Comparison of ENCODE assay signal across 25 cellular contexts in genomic region chr13:34751044-34751443, GRCh38.
A peak's percentile ranks its signal among the peaks of the same experiment; 100 is the strongest.
DNase-seq lines count a peak whose midpoint lies in the region; ATAC-seq, FAIRE-seq and TF ChIP-seq lines count a peak whose summit lies in the region.
"Had no signal": no experiment of that assay in that cellular context is flagged by ENCODE, and none has a peak within 500 bp of the region (broad histone marks: within the 10 kb centered on the region; RNA-seq: fewer than 3 reads in every experiment).

No MANE protein-coding gene starts in this region.

- peaks cover 20% of the 10 kb centered on the region for H3K9me3 ChIP-seq in BLaER1
- H3K9me3 ChIP-seq: esophagus muscularis mucosa, gastrocnemius medialis, SJSA1 had no signal

- FAIRE-seq in frontal cortex (lab: Jason Lieb, UNC), result no peak
- FAIRE-seq: TTC549 had no signal

- H3K27me3 ChIP-seq in BLaER1, result no peaks in the 10 kb centered on the region
- H3K27me3 ChIP-seq: esophagus muscularis mucosa, gastrocnemius medialis, SJSA1 had no signal

- TF ChIP-seq CTCF in glutamatergic neuron (IDR thresholded peaks at IDR 0.05; ENCODE audit: partially characterized antibody, unreplicated experiment), result no peak

- no peaks in the 10 kb centered on the region for H4K20me1 ChIP-seq in BLaER1

- H3K36me3 Mint-ChIP-seq in glutamatergic neuron (ENCODE audit: unreplicated experiment) (no peaks in the 10 kb centered on the region), immature natural killer cell (no peaks in the 10 kb centered on the region)
- H3K36me3 Mint-ChIP-seq: activated naive CD4-positive, alpha-beta T cell treated with anti-CD3 and anti-CD28 coated beads, Interleukin-2, amount 50 U/mL, for 72 hours; memory B cell had no signal

- peak overlapping the region; percentile 87 for H3K4me3 Mint-ChIP-seq in glutamatergic neuron (ENCODE audit: unreplicated experiment)
- no peak overlapping the region for H3K4me3 Mint-ChIP-seq in immature natural killer cell
- H3K4me3 Mint-ChIP-seq: activated CD4-positive, alpha-beta memory T cell treated with anti-CD3 and anti-CD28 coated beads, Interleukin-2, amount 10 ng/mL, durations not matched to agents 7 days and 5 days; CD4-positive, alpha-beta T cell; effector memory CD8-positive, alpha-beta T cell; memory B cell had no signal

- peaks cover 48% of the 10 kb centered on the region for H3K4me1 ChIP-seq in BLaER1
- H3K4me1 ChIP-seq: SJSA1 had no signal

- ATAC-seq in GM19395 (IDR thresholded peaks at IDR 0.05; ENCODE audit: unreplicated experiment) (peak; percentile 25), HG03342 (IDR thresholded peaks at IDR 0.05; ENCODE audit: unreplicated experiment) (peak; percentile 34), GM21447 (IDR thresholded peaks at IDR 0.05; ENCODE audit: unreplicated experiment) (no peak)
- ATAC-seq: activated CD4-positive, CD25-positive, alpha-beta regulatory T cell treated with anti-CD3 and anti-CD28 coated beads, Interleukin-2, amount 50 U/mL, for 24 hours; activated naive CD4-positive, alpha-beta T cell treated with anti-CD3 and anti-CD28 coated beads, Interleukin-2, amount 50 U/mL, for 72 hours; effector memory CD8-positive, alpha-beta T cell; gastrocnemius medialis; stimulated activated naive CD8-positive, alpha-beta T cell treated with anti-CD3 and anti-CD28 coated beads, Interleukin-15, Interleukin-2, amounts not matched to agents 100 U/mL and 50 U/mL, for 24 hours had no signal

- H3K27ac Mint-ChIP-seq in glutamatergic neuron (ENCODE audit: unreplicated experiment), result no peak overlapping the region
- H3K27ac Mint-ChIP-seq in immature natural killer cell, result no peak overlapping the region
- H3K27ac Mint-ChIP-seq: activated CD4-positive, alpha-beta memory T cell treated with anti-CD3 and anti-CD28 coated beads, Interleukin-2, amount 10 ng/mL, durations not matched to agents 7 days and 5 days; activated naive CD4-positive, alpha-beta T cell treated with anti-CD3 and anti-CD28 coated beads, Interleukin-2, amount 50 U/mL, for 72 hours; CD4-positive, alpha-beta T cell; effector memory CD8-positive, alpha-beta T cell; memory B cell had no signal

- peak overlapping the region; percentile 56 for H3K4me2 ChIP-seq in BLaER1
- H3K4me2 ChIP-seq: KMS-11 had no signal

- H3K27me3 Mint-ChIP-seq in glutamatergic neuron (ENCODE audit: unreplicated experiment), result no peaks in the 10 kb centered on the region
- peaks cover 0 to 1% (median 0%) of the 10 kb centered on the region in 3 donors for H3K27me3 Mint-ChIP-seq in immature natural killer cell (ENCODE audit: low read depth in 3 of 3)
- H3K27me3 Mint-ChIP-seq: activated CD4-positive, alpha-beta memory T cell treated with anti-CD3 and anti-CD28 coated beads, Interleukin-2, amount 10 ng/mL, durations not matched to agents 7 days and 5 days; effector memory CD8-positive, alpha-beta T cell had no signal

- H3K27ac ChIP-seq in BLaER1, result no peak overlapping the region
- H3K27ac ChIP-seq: coronary artery, gastrocnemius medialis, HL-60, KMS-11, SJSA1 had no signal

- peaks cover 12% of the 10 kb centered on the region for H3K4me1 Mint-ChIP-seq in glutamatergic neuron (ENCODE audit: low read depth, unreplicated experiment)
- no peaks in the 10 kb centered on the region for H3K4me1 Mint-ChIP-seq in immature natural killer cell
- H3K4me1 Mint-ChIP-seq: activated CD4-positive, alpha-beta memory T cell treated with anti-CD3 and anti-CD28 coated beads, Interleukin-2, amount 10 ng/mL, durations not matched to agents 7 days and 5 days; memory B cell had no signal

- H3K9me3 Mint-ChIP-seq in glutamatergic neuron (ENCODE audit: unreplicated experiment) (peaks cover 2% of the 10 kb centered on the region), immature natural killer cell (peaks cover 0 to 24% (median 10%) of the 10 kb centered on the region in 6 donors)
- H3K9me3 Mint-ChIP-seq: activated CD4-positive, alpha-beta memory T cell treated with anti-CD3 and anti-CD28 coated beads, Interleukin-2, amount 10 ng/mL, durations not matched to agents 7 days and 5 days; CD4-positive, alpha-beta T cell had no signal

- H3K4me3 ChIP-seq in BLaER1, result no peak overlapping the region
- H3K4me3 ChIP-seq: SJSA1 had no signal

- no peaks in the 10 kb centered on the region for H3K36me3 ChIP-seq in BLaER1
- H3K36me3 ChIP-seq: esophagus muscularis mucosa, gastrocnemius medialis, SJSA1 had no signal

- H3K9ac ChIP-seq in BLaER1, result no peak overlapping the region
- H3K9ac ChIP-seq: KMS-11 had no signal

- DNase-seq in glutamatergic neuron (no peak), immature natural killer cell (no peak), NOMO-1 (lab: John Stamatoyannopoulos, UW; ENCODE audit: unreplicated experiment in 2 of 2) (no peak), frontal cortex (ENCODE audit: low spot score in 2 of 2) (no peak)
- DNase-seq: activated CD4-positive, alpha-beta memory T cell treated with anti-CD3 and anti-CD28 coated beads, Interleukin-2, amount 10 ng/mL, durations not matched to agents 7 days and 5 days; CD4-positive, alpha-beta T cell; effector memory CD8-positive, alpha-beta T cell; gastrocnemius medialis; GOT3; MM.1S; NCI-H226; stimulated activated naive CD8-positive, alpha-beta T cell treated with anti-CD3 and anti-CD28 coated beads, Interleukin-15, Interleukin-2, amounts not matched to agents 100 U/mL and 50 U/mL, for 24 hours had no signal
